In the genomic region with DNA sequence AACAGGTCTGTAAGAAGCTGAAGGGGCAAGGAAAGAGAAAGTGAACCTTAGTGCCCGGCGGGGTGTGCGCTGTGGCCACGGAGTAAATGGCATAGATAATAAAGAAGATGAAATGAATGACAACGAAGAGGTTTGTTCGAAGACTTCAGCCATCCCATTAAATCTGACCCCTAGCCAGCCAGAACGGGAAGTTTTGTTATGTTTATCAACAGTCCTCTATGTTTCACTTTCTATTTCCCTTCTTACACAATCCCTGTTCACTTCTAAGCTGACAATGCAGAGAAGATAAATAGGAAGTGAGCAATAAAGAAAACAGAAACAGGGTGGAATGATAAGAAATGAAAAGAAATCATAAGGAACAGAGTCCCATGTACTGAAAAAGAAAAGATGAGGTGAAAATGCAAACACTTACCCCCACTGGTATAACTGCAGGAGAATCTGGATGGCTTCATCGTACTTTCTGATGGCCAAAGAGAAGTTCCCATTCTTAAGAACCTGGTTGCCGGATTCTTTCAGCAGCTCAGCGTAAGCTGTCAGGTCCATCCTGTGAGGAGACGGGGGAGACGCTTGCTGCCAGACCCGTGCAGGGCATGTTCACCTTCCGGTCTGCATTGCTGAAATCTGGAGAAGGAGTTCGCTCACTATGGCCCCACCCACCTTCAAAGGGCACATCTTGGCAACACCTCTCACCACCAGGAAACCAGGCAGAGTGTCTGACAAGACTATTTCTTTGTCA, we compare ENCODE assay signal across 8 cellular contexts. TPM values are rescaled to one million over a fixed set of nuclear protein-coding genes. Genes with fewer than 3 reads are reported as not detected.
DNase-seq lines count a peak whose midpoint lies in the region; ATAC-seq, FAIRE-seq and TF ChIP-seq lines count a peak whose summit lies in the region.

No MANE protein-coding gene starts in this region.

- H4K12ac ChIP-seq in trophoblast cell (ENCODE audit: low read depth, low read length), result no peak overlapping the region

- H3K4me3 Mint-ChIP-seq in neural progenitor cell, result no peak overlapping the region

- H3K18ac ChIP-seq in trophoblast cell (ENCODE audit: low read length), result no peak overlapping the region

- no peak overlapping the region for H4K8ac ChIP-seq in trophoblast cell (ENCODE audit: low read depth, low read length)

- H3K4me3 ChIP-seq in fibroblast of lung (replicated peaks in 1 of 4; ENCODE audit: control extremely low read depth in 1 of 4, insufficient read depth in 1 of 4, low read depth in 3 of 4, low read length in 4 of 4) (peak overlapping the region; percentile 41 to 65 (median 58)), trophoblast cell (ENCODE audit: low read depth, low read length) (no peak overlapping the region), neural progenitor cell (no peak overlapping the region)

- H3K4me1 Mint-ChIP-seq in neural progenitor cell, result no peaks in the 10 kb centered on the region

- FAIRE-seq in urothelium cell line (lab: Jason Lieb, UNC), result no peak

- peaks cover 3% of the 10 kb centered on the region for H3K79me1 ChIP-seq in trophoblast cell (ENCODE audit: low read length)

- H2BK5ac ChIP-seq in trophoblast cell (ENCODE audit: low read depth, low read length, poor library complexity), result no peak overlapping the region

- H2AFZ ChIP-seq in fibroblast of lung (ENCODE audit: low read length) (peak overlapping the region; percentile 41), trophoblast cell (ENCODE audit: insufficient read depth, low read length, poor library complexity) (no peak overlapping the region), neural progenitor cell (replicated peaks) (no peak overlapping the region)

- H3K27me3 ChIP-seq in fibroblast of lung (ENCODE audit: control insufficient read depth, insufficient read depth, low read length), result no peaks in the 10 kb centered on the region
- H3K27me3 ChIP-seq in trophoblast cell (ENCODE audit: insufficient read depth, low read length), result no peaks in the 10 kb centered on the region
- no peaks in the 10 kb centered on the region for H3K27me3 ChIP-seq in neural progenitor cell

- H3K79me2 ChIP-seq in fibroblast of lung (ENCODE audit: control insufficient read depth, insufficient read depth, low read length), result no peaks in the 10 kb centered on the region
- no peaks in the 10 kb centered on the region for H3K79me2 ChIP-seq in trophoblast cell (ENCODE audit: control insufficient read depth, insufficient read depth, low read length, poor library complexity)
- no peaks in the 10 kb centered on the region for H3K79me2 ChIP-seq in neural progenitor cell (ENCODE audit: low read depth)

- no peak overlapping the region for H2AK5ac ChIP-seq in trophoblast cell (ENCODE audit: low read length)

- H3K4me1 ChIP-seq in fibroblast of lung (ENCODE audit: control insufficient read depth, extremely low read depth, insufficient read depth, low read length) (peaks cover 14% of the 10 kb centered on the region), trophoblast cell (ENCODE audit: control insufficient read depth in 1 of 2, insufficient read depth in 2 of 2, low read length in 2 of 2) (peaks cover 12 to 15% of the 10 kb centered on the region in 2 experiments), neural progenitor cell (no peaks in the 10 kb centered on the region)

- no peaks in the 10 kb centered on the region for H4K20me1 ChIP-seq in fibroblast of lung (ENCODE audit: control insufficient read depth, extremely low read depth, insufficient read depth, low read length)
- H4K20me1 ChIP-seq in neural progenitor cell (ENCODE audit: low read depth), result no peaks in the 10 kb centered on the region

- no peak overlapping the region for H3K4ac ChIP-seq in trophoblast cell (ENCODE audit: low read depth, low read length)

- H3K23ac ChIP-seq in trophoblast cell (ENCODE audit: low read length), result no peak overlapping the region

- H3K27ac Mint-ChIP-seq in neural progenitor cell, result no peak overlapping the region

- H3K9me3 ChIP-seq in fibroblast of lung (ENCODE audit: control insufficient read depth, insufficient read depth, low read depth, low read length) (no peaks in the 10 kb centered on the region), trophoblast cell (ENCODE audit: insufficient read depth, low read depth, low read length) (no peaks in the 10 kb centered on the region), neural progenitor cell (ENCODE audit: low read depth) (no peaks in the 10 kb centered on the region)

- no peak overlapping the region for H2BK12ac ChIP-seq in trophoblast cell (ENCODE audit: low read length)

- H3K9ac ChIP-seq in fibroblast of lung (ENCODE audit: insufficient read depth, low read length) (peak overlapping the region; percentile 36), trophoblast cell (ENCODE audit: low read length) (no peak overlapping the region), neural progenitor cell (no peak overlapping the region)

- H3K27me3 Mint-ChIP-seq in neural progenitor cell (ENCODE audit: insufficient read depth, low read depth), result peaks cover 2% of the 10 kb centered on the region

- H2BK120ac ChIP-seq in trophoblast cell (ENCODE audit: insufficient read depth, low read length, poor library complexity), result no peak overlapping the region

- peak overlapping the region; percentile 99 for H3K4me2 ChIP-seq in fibroblast of lung (ENCODE audit: extremely low read depth, insufficient read depth, low read length)
- no peak overlapping the region for H3K4me2 ChIP-seq in trophoblast cell (ENCODE audit: low read length)
- H3K4me2 ChIP-seq in neural progenitor cell, result no peak overlapping the region

- no peaks in the 10 kb centered on the region for H3K9me3 Mint-ChIP-seq in neural progenitor cell

- no peak overlapping the region for H4K91ac ChIP-seq in trophoblast cell (ENCODE audit: low read depth, low read length)

- H3K14ac ChIP-seq in trophoblast cell (ENCODE audit: low read length), result no peak overlapping the region

- peak; percentile 31 for ATAC-seq in GM21825 (IDR thresholded peaks at IDR 0.05; ENCODE audit: unreplicated experiment)

- H3K36me3 Mint-ChIP-seq in neural progenitor cell, result no peaks in the 10 kb centered on the region

- H3K36me3 ChIP-seq in fibroblast of lung (ENCODE audit: control insufficient read depth, insufficient read depth, low read length), result no peaks in the 10 kb centered on the region
- H3K36me3 ChIP-seq in trophoblast cell (ENCODE audit: control insufficient read depth in 1 of 2, insufficient read depth in 2 of 2, low read length in 2 of 2), result no peaks in the 10 kb centered on the region
- no peaks in the 10 kb centered on the region for H3K36me3 ChIP-seq in neural progenitor cell

- H3K27ac ChIP-seq in fibroblast of lung (ENCODE audit: insufficient read depth, low read length) (peak overlapping the region; percentile 85), trophoblast cell (ENCODE audit: low read depth, low read length) (no peak overlapping the region), neural progenitor cell (no peak overlapping the region)

- TF ChIP-seq CTCF in fibroblast of lung (conservative IDR thresholded peaks at IDR 0.05 in 1 of 2, IDR thresholded peaks at IDR 0.05 in 1 of 2; ENCODE audit: low read depth in 1 of 2, low read length in 2 of 2) (no peak), neural progenitor cell (IDR thresholded peaks at IDR 0.05) (no peak)

- DNase-seq in AML-193 (lab: John Stamatoyannopoulos, UW) (peak; percentile 84 to 86), OCI-M2 (lab: John Stamatoyannopoulos, UW; ENCODE audit: unreplicated experiment) (peak; percentile 59), activated T-helper 1 cell treated with Interleukin-2 at 50 U/mL for 16 hours (ENCODE audit: low read depth) (peak; percentile 53), fibroblast of lung (ENCODE audit: low read depth in 2 of 2) (peak; percentile 67 to 84), trophoblast cell (peak; percentile 16 to 52), urothelium cell line (ENCODE audit: low spot score) (peak; percentile 78), neural progenitor cell (ENCODE audit: low spot score) (no peak)

- WGBS in trophoblast cell (ENCODE audit: extremely low coverage, insufficient coverage, insufficient read length), result no CpG with 5 or more reads among the region's 15 CpGs

- H3F3A ChIP-seq in neural progenitor cell (ENCODE audit: low read depth), result no peaks in the 10 kb centered on the region

RNA-seq across cellular contexts. Expression of gene TRANK1, which starts 36.8 kb away (rescaled TPM):
- total RNA-seq in fibroblast of lung, result 20.3 and 28.6 TPM in 2 replicates
- polyA plus RNA-seq in fibroblast of lung, result 6.7 and 9.1 TPM in 2 replicates
- 3.9 and 9.7 TPM in 2 replicates for polyA plus RNA-seq in fibroblast of lung (2012)
- 23.7 and 41.1 TPM in 2 replicates for polyA minus RNA-seq in fibroblast of lung (ENCODE audit: low replicate concordance)
- polyA plus RNA-seq in trophoblast cell (2013), result 0.49 TPM in 2 replicates
- total RNA-seq in neural progenitor cell (ENCODE audit: low replicate concordance), result 10.5 and 12.1 TPM in 2 replicates

Comparison
In these comparisons a context has a peak if more than half of its experiments do, and no peak if none do; other contexts are left out.
1. H3K4me3 ChIP-seq: peak in fibroblast of lung (4 of 4); none in trophoblast cell (single experiment) and neural progenitor cell (single experiment).